In the genomic region with DNA sequence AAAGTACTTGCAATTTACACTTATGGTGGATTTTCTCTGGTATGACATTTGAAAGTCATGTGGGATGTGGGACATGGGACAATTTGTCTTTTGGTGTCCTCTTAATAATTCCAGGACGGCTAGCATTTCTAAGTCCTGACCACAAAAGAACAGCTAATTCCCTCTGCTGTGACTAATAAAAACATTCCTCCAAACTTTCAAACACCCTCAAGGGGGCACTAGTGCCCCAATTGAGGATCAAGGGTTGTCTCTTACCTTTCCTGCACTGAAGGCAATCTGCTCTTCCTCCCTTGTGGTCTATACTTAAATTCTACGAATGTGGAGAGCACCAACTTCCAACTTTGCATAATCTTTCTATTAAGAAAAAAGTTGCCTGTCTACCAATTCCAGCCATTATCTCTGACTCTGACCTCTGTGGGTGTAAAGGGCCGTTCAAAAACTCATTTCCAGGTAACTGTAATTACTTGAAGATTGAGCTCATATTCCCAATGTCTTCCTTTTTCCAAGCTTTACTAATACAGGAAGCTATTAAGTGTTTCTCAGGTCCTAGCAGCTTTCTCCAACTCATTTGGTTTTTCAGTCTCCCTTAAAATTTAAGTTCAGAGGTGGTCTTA, we compare ENCODE assay signal across 8 cellular contexts.
DNase-seq lines count a peak whose midpoint lies in the region; ATAC-seq, FAIRE-seq and TF ChIP-seq lines count a peak whose summit lies in the region.

No MANE protein-coding gene starts in this region.

- H3K4me3 ChIP-seq in kidney (ENCODE audit: low read length in 2 of 2): no peak overlapping the region

- peaks cover 0 to 2% of the 10 kb centered on the region in 2 donors for H3K4me1 ChIP-seq in kidney (ENCODE audit: control insufficient read depth in 1 of 2, insufficient read depth in 1 of 2, low read depth in 1 of 2, low read length in 2 of 2)

- H3K9me3 ChIP-seq in kidney (ENCODE audit: control insufficient read depth in 1 of 2, low read length in 2 of 2): no peaks in the 10 kb centered on the region

- H3K9ac ChIP-seq in kidney (ENCODE audit: low read length in 2 of 2): no peak overlapping the region

- H3K36me3 ChIP-seq in kidney (ENCODE audit: control insufficient read depth in 1 of 2, insufficient read depth in 2 of 2, low read length in 2 of 2): no peaks in the 10 kb centered on the region

- intact Hi-C loops in kidney (cut with DNase I): no loop called here

- no peak overlapping the region for H3K27ac ChIP-seq in kidney (ENCODE audit: low read depth in 2 of 2, low read length in 2 of 2)

- TF ChIP-seq CTCF in kidney (IDR thresholded peaks at IDR 0.05; ENCODE audit: borderline replicate concordance, extremely low read depth, insufficient read depth): peak; percentile 21

- ATAC-seq in GM19467 (IDR thresholded peaks at IDR 0.05; ENCODE audit: unreplicated experiment) (peak; percentile 39), HG03558 (IDR thresholded peaks at IDR 0.05; ENCODE audit: extremely low read depth, unreplicated experiment) (peak; percentile 72)

- DNase-seq in DMS53 treated with DMSO at 0.1 percent for 48 hours (lab: John Stamatoyannopoulos, UW; ENCODE audit: unreplicated experiment): peak; percentile 82
- DNase-seq in SK-N-DZ (ENCODE audit: low spot score): peak; percentile 40
- peak; percentile 74 for DNase-seq in astrocyte of the hippocampus (ENCODE audit: low read depth, low spot score)
- DNase-seq in kidney: no peak
- DNase-seq in stimulated activated CD4-positive, alpha-beta T cell treated with anti-CD3 and anti-CD28 coated beads, TNF-alpha, amount 100 ng/mL, for 48 hours (ENCODE audit: low read depth in 3 of 3): peak in 2 of 3 donors; percentile 18 to 27
- no peak for DNase-seq in NCI-H2081 treated with DMSO at 0.1 percent for 48 hours (lab: John Stamatoyannopoulos, UW)

- FAIRE-seq in kidney (lab: Jason Lieb, UNC): no peak

Comparison
In these comparisons a context has a peak if more than half of its experiments do, and no peak if none do; other contexts are left out.
1. DNase-seq: peak in DMS53 treated with DMSO at 0.1 percent for 48 hours (single experiment), SK-N-DZ (single experiment), astrocyte of the hippocampus (single experiment) and stimulated activated CD4-positive, alpha-beta T cell treated with anti-CD3 and anti-CD28 coated beads, TNF-alpha, amount 100 ng/mL, for 48 hours (2 of 3); none in kidney (single experiment) and NCI-H2081 treated with DMSO at 0.1 percent for 48 hours (single experiment).